ENCODE assay signal across 12 cellular contexts in the genomic region with DNA sequence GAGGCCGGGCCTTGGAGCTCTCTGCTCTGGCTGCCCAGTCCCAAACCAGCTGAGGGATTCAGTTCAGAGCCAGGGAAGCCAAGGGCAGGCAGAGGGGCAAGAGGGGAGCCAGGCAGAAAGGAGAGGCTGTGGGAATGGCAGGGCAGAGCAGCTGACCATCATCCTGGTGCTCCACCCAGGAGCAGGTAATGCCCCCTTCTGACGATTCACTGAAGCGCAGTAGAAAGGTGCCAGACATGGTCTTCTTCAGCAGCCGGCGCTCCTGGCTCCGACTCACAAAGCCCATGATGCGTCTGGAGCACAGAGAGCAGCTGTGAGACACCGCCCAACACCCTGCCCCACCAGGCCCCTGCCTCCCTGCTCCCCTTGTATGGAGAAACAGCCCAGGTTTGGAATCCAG. TPM values are rescaled to one million over a fixed set of nuclear protein-coding genes. Genes with fewer than 3 reads are reported as not detected.
A peak's percentile ranks its signal among the peaks of the same experiment; 100 is the strongest.
DNase-seq lines count a peak whose midpoint lies in the region; ATAC-seq lines count a peak whose summit lies in the region.
"Had no signal": no experiment of that assay in that cellular context is flagged by ENCODE, and none has a peak within 500 bp of the region (broad histone marks: within the 10 kb centered on the region; RNA-seq: fewer than 3 reads in every experiment).

No MANE protein-coding gene starts in this region.

- no peaks in the 10 kb centered on the region for H3K27me3 ChIP-seq in MG63
- H3K27me3 ChIP-seq: BLaER1 treated with 17β-estradiol and CSF1 and Interleukin-3, amounts not matched to agents 10 nM and 100 nM; sigmoid colon had no signal

- peaks cover 27% of the 10 kb centered on the region for H3K36me3 ChIP-seq in MG63

- no peaks in the 10 kb centered on the region for H3K9me3 ChIP-seq in MG63
- H3K9me3 ChIP-seq: BLaER1 treated with 17β-estradiol and CSF1 and Interleukin-3, amounts not matched to agents 10 nM and 100 nM; sigmoid colon had no signal

- H3K27me3 Mint-ChIP-seq in stimulated activated memory B cell treated with anti-CD40 and anti-IgM and Interleukin-4, amounts not matched to agents 10 μg/mL and 1 μg/mL and 100 μg/mL, for 72 hours: no peaks in the 10 kb centered on the region

- peak overlapping the region; percentile 64 for H3K27ac Mint-ChIP-seq in stimulated activated memory B cell treated with anti-CD40 and anti-IgM and Interleukin-4, amounts not matched to agents 10 μg/mL and 1 μg/mL and 100 μg/mL, for 72 hours

- peaks cover 78% of the 10 kb centered on the region for H3K36me3 Mint-ChIP-seq in stimulated activated memory B cell treated with anti-CD40 and anti-IgM and Interleukin-4, amounts not matched to agents 10 μg/mL and 1 μg/mL and 100 μg/mL, for 72 hours

- DNase-seq in activated gamma-delta T cell treated with Interleukin-2 at 50 U/mL for 16 hours (peak; percentile 8), activated gamma-delta T cell (lab: John Stamatoyannopoulos, UW) (no peak), MG63 (peak; percentile 14), dermis blood vessel endothelial cell (peak; percentile 35), KG1 (lab: John Stamatoyannopoulos, UW) (no peak), SHP77 treated with DMSO at 0.1 percent for 48 hours (lab: John Stamatoyannopoulos, UW) (no peak)
- DNase-seq: activated naive CD4-positive, alpha-beta T cell treated with anti-CD3 and anti-CD28 coated beads, Interleukin-2, amount 50 U/mL, for 16 hours; NCI-H2081 treated with DMSO at 0.1 percent for 48 hours had no signal

- H3K9me3 Mint-ChIP-seq in stimulated activated memory B cell treated with anti-CD40 and anti-IgM and Interleukin-4, amounts not matched to agents 10 μg/mL and 1 μg/mL and 100 μg/mL, for 72 hours: no peaks in the 10 kb centered on the region

- no peaks in the 10 kb centered on the region for H3K4me1 Mint-ChIP-seq in stimulated activated memory B cell treated with anti-CD40 and anti-IgM and Interleukin-4, amounts not matched to agents 10 μg/mL and 1 μg/mL and 100 μg/mL, for 72 hours

- H3K4me3 Mint-ChIP-seq in stimulated activated memory B cell treated with anti-CD40 and anti-IgM and Interleukin-4, amounts not matched to agents 10 μg/mL and 1 μg/mL and 100 μg/mL, for 72 hours: no peak overlapping the region

- no peak overlapping the region for H3K4me3 ChIP-seq in MG63
- H3K4me3 ChIP-seq: BLaER1 treated with 17β-estradiol and CSF1 and Interleukin-3, amounts not matched to agents 10 nM and 100 nM; sigmoid colon had no signal

- no peak for ATAC-seq in stimulated activated memory B cell treated with anti-CD40 and anti-IgM and Interleukin-4, amounts not matched to agents 10 μg/mL and 1 μg/mL and 100 μg/mL, for 72 hours
- ATAC-seq in GM21528 (IDR thresholded peaks at IDR 0.05; ENCODE audit: low FRiP score, unreplicated experiment): no peak

RNA-seq across cellular contexts. Expression of a gene that starts 8.0 kb away (rescaled TPM):
- total RNA-seq in MG63 (2014; rRNA removed; shearing (Covaris generic); ENCODE audit: low replicate concordance): not detected in 2 replicates
- total RNA-seq in dermis blood vessel endothelial cell: 0.23 and 0.34 TPM in 2 replicates
- total RNA-seq: sigmoid colon had no signal

RNA-seq across cellular contexts. Expression of a gene that starts 12.9 kb away (rescaled TPM):
- 9.3 and 11.9 TPM in 2 replicates for total RNA-seq in MG63 (2014; rRNA removed; shearing (Covaris generic); ENCODE audit: low replicate concordance)
- 16.8 and 24.2 TPM in 2 replicates for total RNA-seq in dermis blood vessel endothelial cell

RNA-seq across cellular contexts. Expression of a gene that starts 13.2 kb away (rescaled TPM):
- 15.3 and 18.1 TPM in 2 replicates for total RNA-seq in MG63 (2014; rRNA removed; shearing (Covaris generic); ENCODE audit: low replicate concordance)
- total RNA-seq in dermis blood vessel endothelial cell: 72.7 and 95.0 TPM in 2 replicates

RNA-seq across cellular contexts. Expression of a gene that starts 16.0 kb away (rescaled TPM):
- total RNA-seq in MG63 (2014; rRNA removed; shearing (Covaris generic); ENCODE audit: low replicate concordance): not detected in 2 replicates
- not detected in 2 replicates for total RNA-seq in dermis blood vessel endothelial cell
- total RNA-seq: sigmoid colon had no signal

RNA-seq across cellular contexts. Expression of a gene that starts 30.9 kb away (rescaled TPM):
- total RNA-seq in MG63 (2014; rRNA removed; shearing (Covaris generic); ENCODE audit: low replicate concordance): 126 and 157 TPM in 2 replicates
- 80.0 and 94.8 TPM in 2 replicates for total RNA-seq in dermis blood vessel endothelial cell

Comparison
In these comparisons a context has a peak if more than half of its experiments do, and no peak if none do; other contexts are left out.
1. DNase-seq: peak in activated gamma-delta T cell treated with Interleukin-2 at 50 U/mL for 16 hours (single experiment), MG63 (single experiment) and dermis blood vessel endothelial cell (single experiment); none in activated gamma-delta T cell (single experiment), KG1 (single experiment) and SHP77 treated with DMSO at 0.1 percent for 48 hours (single experiment).